12 cellular contexts compared by ENCODE assay signal in the genomic region with DNA sequence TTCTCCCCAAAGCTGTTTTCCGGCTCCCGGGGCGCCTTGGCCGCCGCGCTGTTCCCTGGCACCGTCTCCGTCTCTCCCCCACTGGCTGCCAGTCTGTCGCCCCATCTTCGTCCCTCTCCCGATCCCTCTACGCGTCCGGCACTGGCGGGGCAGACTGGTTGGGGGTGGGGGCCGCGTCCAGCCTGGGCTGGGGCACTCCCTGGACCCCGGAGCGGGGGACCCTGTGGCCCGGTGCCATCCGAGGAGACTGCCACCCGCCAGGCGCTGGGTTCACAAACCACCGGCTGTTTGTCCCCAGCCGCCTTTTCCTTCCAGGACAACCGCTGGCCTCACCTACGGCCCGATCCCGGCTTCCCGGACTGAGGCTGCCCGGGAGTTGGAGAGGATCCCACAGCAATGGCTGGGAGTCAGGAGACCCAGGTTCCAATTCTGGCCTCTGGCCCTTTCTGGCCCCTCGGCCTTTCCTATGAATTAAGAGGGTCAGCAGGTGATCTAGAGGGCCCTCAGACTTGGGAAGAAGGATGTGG. TPM values are rescaled to one million over a fixed set of nuclear protein-coding genes. Genes with fewer than 3 reads are reported as not detected.
DNase-seq lines count a peak whose midpoint lies in the region; ATAC-seq and TF ChIP-seq lines count a peak whose summit lies in the region.
"Had no signal": no experiment of that assay in that cellular context is flagged by ENCODE, and none has a peak within 500 bp of the region (broad histone marks: within the 10 kb centered on the region; RNA-seq: fewer than 3 reads in every experiment).

No MANE protein-coding gene starts in this region.

- peaks cover 41% of the 10 kb centered on the region for H3K27me3 Mint-ChIP-seq in activated T-helper 17 cell treated with anti-CD3 and anti-CD28 coated beads, Interleukin-2, amount 50 U/mL, for 72 hours

- DNase-seq in right cardiac atrium (peak in 1 of 3 donors; percentile 55), Right ventricle myocardium superior (no peak), islet precursor cell (peak; percentile 53), vagina (ENCODE audit: extremely low spot score in 2 of 2) (no peak), DMS114 treated with DMSO at 0.1 percent for 48 hours (lab: John Stamatoyannopoulos, UW; ENCODE audit: unreplicated experiment) (no peak)
- DNase-seq in activated effector memory CD4-positive, alpha-beta T cell treated with Interleukin-2 at 50 U/mL for 16 hours, result no peak
- DNase-seq: activated gamma-delta T cell treated with Interleukin-2 at 50 U/mL for 16 hours; NCI-H1092 treated with DMSO at 0.1 percent for 48 hours; NK-92 treated with Interleukin-12 subunit alpha and Interleukin-12 subunit beta, amount 100 ng/mL, for 24 hours had no signal

- no peak for ATAC-seq in right cardiac atrium
- no peak for ATAC-seq in Right ventricle myocardium superior (ENCODE audit: poor library complexity)
- no peak for ATAC-seq in activated T-helper 17 cell treated with anti-CD3 and anti-CD28 coated beads, Interleukin-2, amount 50 U/mL, for 72 hours (replicated peaks)
- ATAC-seq in HG02588 (IDR thresholded peaks at IDR 0.05; ENCODE audit: unreplicated experiment), result no peak

- no peak overlapping the region for H3K27ac Mint-ChIP-seq in activated T-helper 17 cell treated with anti-CD3 and anti-CD28 coated beads, Interleukin-2, amount 50 U/mL, for 72 hours

- H3K4me3 ChIP-seq in right cardiac atrium (ENCODE audit: low read length) (peak overlapping the region; percentile 46), vagina (peak overlapping the region; percentile 45 to 50)

- H3K4me1 ChIP-seq in right cardiac atrium (ENCODE audit: control insufficient read depth, insufficient read depth, low read length) (peaks cover 3% of the 10 kb centered on the region), vagina (peaks cover 31% of the 10 kb centered on the region)

- H3K9me3 Mint-ChIP-seq in activated T-helper 17 cell treated with anti-CD3 and anti-CD28 coated beads, Interleukin-2, amount 50 U/mL, for 72 hours, result no peaks in the 10 kb centered on the region
- H3K9me3 Mint-ChIP-seq: neural crest cell had no signal

- H3K27me3 ChIP-seq in right cardiac atrium (ENCODE audit: control insufficient read depth, insufficient read depth), result no peaks in the 10 kb centered on the region
- peaks cover 16% of the 10 kb centered on the region for H3K27me3 ChIP-seq in vagina

- H3K4me3 Mint-ChIP-seq in activated T-helper 17 cell treated with anti-CD3 and anti-CD28 coated beads, Interleukin-2, amount 50 U/mL, for 72 hours, result peak overlapping the region; percentile 10

- intact Hi-C loops in right cardiac atrium (cut with DNase I), result loop anchor here in 2 of 4 donors (5.0 kb wide), 1 partner anchor 238 kb away; no protein-coding TSS in a partner anchor
- intact Hi-C loops in Right ventricle myocardium superior (cut with DNase I), result loop anchor here (5.0 to 10.0 kb wide), 2 partner anchors 105 to 233 kb away; no protein-coding TSS in a partner anchor
- intact Hi-C loops in vagina (cut with DNase I), result loop anchor here (10.0 kb wide), 1 partner anchor 75 kb away; no protein-coding TSS in a partner anchor

- no peaks in the 10 kb centered on the region for H3K9me3 ChIP-seq in right cardiac atrium (ENCODE audit: control insufficient read depth, low read length)
- no peaks in the 10 kb centered on the region for H3K9me3 ChIP-seq in vagina

- TF ChIP-seq POLR2A in vagina (IDR thresholded peaks at IDR 0.05), result no peak

- no peak for TF ChIP-seq CTCF in vagina (IDR thresholded peaks at IDR 0.05)

- H3K27ac ChIP-seq in right cardiac atrium (ENCODE audit: low read length) (no peak overlapping the region), vagina (no peak overlapping the region)

- no peaks in the 10 kb centered on the region for H3K36me3 Mint-ChIP-seq in activated T-helper 17 cell treated with anti-CD3 and anti-CD28 coated beads, Interleukin-2, amount 50 U/mL, for 72 hours (ENCODE audit: low read depth)

- H3K4me1 Mint-ChIP-seq in activated T-helper 17 cell treated with anti-CD3 and anti-CD28 coated beads, Interleukin-2, amount 50 U/mL, for 72 hours, result no peaks in the 10 kb centered on the region

- 5% methylated on average over 32 of the region's 32 CpGs for WGBS in right cardiac atrium

- no peaks in the 10 kb centered on the region for H3K36me3 ChIP-seq in vagina

RNA-seq across cellular contexts. Expression of gene FIBCD1, which starts 1.0 kb away (rescaled TPM):
- 1 to 10 TPM in 1 of 4 donors, under 1 TPM in 3; 0.20 to 2.2 (median 0.35) TPM for total RNA-seq in right cardiac atrium
- polyA plus RNA-seq in right cardiac atrium, result 1.2 TPM
- total RNA-seq in Right ventricle myocardium superior, result 0.59 TPM
- not detected for total RNA-seq in activated T-helper 17 cell treated with anti-CD3 and anti-CD28 coated beads, Interleukin-2, amount 50 U/mL, for 72 hours
- total RNA-seq in vagina, result not detected

RNA-seq across cellular contexts. Expression of gene QRFP, which starts 43.5 kb away (rescaled TPM):
- total RNA-seq in right cardiac atrium, result not detected
- polyA plus RNA-seq in right cardiac atrium, result 0.05 TPM
- not detected for total RNA-seq in Right ventricle myocardium superior
- not detected for total RNA-seq in activated T-helper 17 cell treated with anti-CD3 and anti-CD28 coated beads, Interleukin-2, amount 50 U/mL, for 72 hours
- not detected for total RNA-seq in vagina
- total RNA-seq: neural crest cell had no signal
